ENCODE assay signal across 10 cellular contexts in genomic region chr6:36727491-36728021, GRCh38. TPM values are rescaled to one million over a fixed set of nuclear protein-coding genes. Genes with fewer than 3 reads are reported as not detected.
A peak's percentile ranks its signal among the peaks of the same experiment; 100 is the strongest.
DNase-seq lines count a peak whose midpoint lies in the region; ATAC-seq, FAIRE-seq and TF ChIP-seq lines count a peak whose summit lies in the region.
"Had no signal": no experiment of that assay in that cellular context is flagged by ENCODE, and none has a peak within 500 bp of the region (broad histone marks: within the 10 kb centered on the region; RNA-seq: fewer than 3 reads in every experiment).

No MANE protein-coding gene starts in this region.

- no peaks in the 10 kb centered on the region for H4K20me1 ChIP-seq in GM12878 (ENCODE audit: control insufficient read depth, insufficient read depth)

- no peak for TF ChIP-seq RAD21 in GM12878 (IDR thresholded peaks at IDR 0.05; ENCODE audit: insufficient read depth, low read depth, low read length)

- no peak for TF ChIP-seq CTCF in GM12878 (IDR thresholded peaks at IDR 0.05 in 2 of 3, conservative IDR thresholded peaks at IDR 0.05 in 1 of 3; ENCODE audit: control insufficient read depth in 2 of 3, extremely low read depth in 1 of 3, insufficient read depth in 1 of 3, low read depth in 3 of 3, low read length in 3 of 3)

- BruUV-seq in GM12878 (replicated peaks; lab: Mats Ljungman, UMichigan) = no TSS peak

- H3K79me2 ChIP-seq in GM12878 (ENCODE audit: control insufficient read depth, insufficient read depth, low read length) = no peaks in the 10 kb centered on the region

- SMC1A ChIA-PET in GM12878 (lab: Charles Lee; ENCODE audit: uncharacterized antibody, unreplicated experiment) = interaction anchor here (1.2 to 2.9 kb wide), 6 partner anchors 27 to 109 kb away, joined by 3 to 9 read pairs (median 6); no protein-coding TSS in a partner anchor

- peaks cover 5% of the 10 kb centered on the region for H3K36me3 Mint-ChIP-seq in stimulated activated effector memory CD8-positive, alpha-beta T cell treated with anti-CD3 and anti-CD28 coated beads, Interleukin-12 subunit alpha, Interleukin-12 subunit beta, amount 100 ng/mL, for 72 hours

- POLR2A ChIA-PET in GM12878 (lab: Charles Lee) = interaction anchor here (0.5 to 2.6 kb wide), 5 partner anchors 25 to 127 kb away, joined by 4 to 10 read pairs (median 7); partner anchors contain the start of gene CDKN1A

- H2AFZ ChIP-seq in GM12878 (ENCODE audit: control insufficient read depth, low read depth, low read length) = no peak overlapping the region

- H3K4me3 Mint-ChIP-seq in stimulated activated effector memory CD8-positive, alpha-beta T cell treated with anti-CD3 and anti-CD28 coated beads, Interleukin-12 subunit alpha, Interleukin-12 subunit beta, amount 100 ng/mL, for 72 hours = no peak overlapping the region

- TF ChIP-seq EP300 in GM12878 (IDR thresholded peaks at IDR 0.05; ENCODE audit: borderline replicate concordance in 1 of 2, control insufficient read depth in 1 of 2, low read depth in 2 of 2, low read length in 2 of 2) = no peak

- H3K4me1 ChIP-seq in right cardiac atrium (ENCODE audit: control insufficient read depth, insufficient read depth, low read length) (no peaks in the 10 kb centered on the region), GM12878 (ENCODE audit: control insufficient read depth, insufficient read depth, low read length) (peaks cover 27% of the 10 kb centered on the region)
- H3K4me1 ChIP-seq: sigmoid colon had no signal

- DNase-seq in right cardiac atrium = peak in 2 of 3 donors; percentile 28 to 44
- DNase-seq in left cardiac atrium = no peak
- peak; percentile 98 for DNase-seq in NCI-H2171 treated with DMSO at 0.1 percent for 48 hours (lab: John Stamatoyannopoulos, UW)
- peak; percentile 39 for DNase-seq in GM12878 (ENCODE audit: low read depth, low spot score)
- DNase-seq in stimulated activated effector memory CD8-positive, alpha-beta T cell treated with anti-CD3 and anti-CD28 coated beads, Interleukin-12 subunit alpha, Interleukin-12 subunit beta, amount 100 ng/mL, for 72 hours (ENCODE audit: low spot score in 2 of 2) = no peak
- DNase-seq in stimulated activated CD4-positive, alpha-beta T cell treated with anti-CD3 and anti-CD28 coated beads, Interleukin-4, amount 100 ng/mL, for 24 hours = no peak
- DNase-seq: sigmoid colon had no signal

- no peak overlapping the region; the same call in 1 of the 2 replicates for H3K4me2 ChIP-seq in GM12878 (ENCODE audit: control insufficient read depth, insufficient read depth)

- no peaks in the 10 kb centered on the region for H3K9me3 Mint-ChIP-seq in stimulated activated effector memory CD8-positive, alpha-beta T cell treated with anti-CD3 and anti-CD28 coated beads, Interleukin-12 subunit alpha, Interleukin-12 subunit beta, amount 100 ng/mL, for 72 hours

- no peaks in the 10 kb centered on the region for H3K36me3 ChIP-seq in GM12878 (ENCODE audit: control insufficient read depth in 2 of 2, insufficient read depth in 2 of 2, low read length in 1 of 2)
- H3K36me3 ChIP-seq: sigmoid colon, thoracic aorta had no signal

- intact Hi-C loops in right cardiac atrium (cut with DNase I) = no loop called here
- intact Hi-C loops in left cardiac atrium (cut with DNase I) = no loop called here
- intact Hi-C loops in GM12878 (cut with micrococcal nuclease; ENCODE audit: unreplicated experiment) = loop anchor here (2.0 kb wide), 1 partner anchor 45 kb away; no protein-coding TSS in a partner anchor

- ATAC-seq in right cardiac atrium (no peak), left cardiac atrium (no peak), GM12878 (peak; percentile 10), HG03520 (IDR thresholded peaks at IDR 0.05; ENCODE audit: unreplicated experiment) (no peak), HG02798 (IDR thresholded peaks at IDR 0.05; ENCODE audit: poor library complexity, unreplicated experiment) (no peak)
- peak; percentile 2 for ATAC-seq in stimulated activated effector memory CD8-positive, alpha-beta T cell treated with anti-CD3 and anti-CD28 coated beads, Interleukin-12 subunit alpha, Interleukin-12 subunit beta, amount 100 ng/mL, for 72 hours

- in situ Hi-C loops in GM12878 (cut with MboI) = no loop called here

- peak; percentile 7 for FAIRE-seq in GM12878 (lab: Jason Lieb, UNC)

- RAD21 ChIA-PET in GM12878 (lab: Charles Lee; ENCODE audit: unreplicated experiment) = interaction anchor here (1.4 to 5.1 kb wide), 5 partner anchors 26 to 112 kb away, joined by 3 to 22 read pairs (median 6); no protein-coding TSS in a partner anchor

- no peaks in the 10 kb centered on the region for H3K9me3 ChIP-seq in right cardiac atrium (ENCODE audit: control insufficient read depth, low read length)
- no peaks in the 10 kb centered on the region for H3K9me3 ChIP-seq in GM12878 (replicated peaks; ENCODE audit: control insufficient read depth, insufficient read depth, low read length)
- H3K9me3 ChIP-seq: sigmoid colon, thoracic aorta had no signal

- TF ChIP-seq POLR2A in GM12878 (IDR thresholded peaks at IDR 0.05; ENCODE audit: low read depth, low read length) = no peak

- no peak overlapping the region for H3K4me3 ChIP-seq in right cardiac atrium (ENCODE audit: low read length)
- no peak overlapping the region for H3K4me3 ChIP-seq in GM12878
- H3K4me3 ChIP-seq: sigmoid colon, thoracic aorta had no signal

- H3K27ac Mint-ChIP-seq in stimulated activated effector memory CD8-positive, alpha-beta T cell treated with anti-CD3 and anti-CD28 coated beads, Interleukin-12 subunit alpha, Interleukin-12 subunit beta, amount 100 ng/mL, for 72 hours = peak overlapping the region; percentile 68

- H3K27me3 ChIP-seq in right cardiac atrium (ENCODE audit: control insufficient read depth, insufficient read depth) (no peaks in the 10 kb centered on the region), GM12878 (replicated peaks in 1 of 2; ENCODE audit: control insufficient read depth in 2 of 2, insufficient read depth in 2 of 2, low read length in 1 of 2) (no peaks in the 10 kb centered on the region)
- H3K27me3 ChIP-seq: sigmoid colon had no signal

- 91% methylated on average over 7 of the region's 7 CpGs for WGBS in right cardiac atrium
- 80% methylated on average over 7 of the region's 7 CpGs for WGBS in GM12878 (ENCODE audit: insufficient coverage, insufficient replicate concordance, low lambda C conversion rate, missing lambda C conversion rate)

- H3K9ac ChIP-seq in GM12878 (ENCODE audit: control insufficient read depth, insufficient read depth, low read length) = no peak overlapping the region

- H3K4me1 Mint-ChIP-seq in stimulated activated effector memory CD8-positive, alpha-beta T cell treated with anti-CD3 and anti-CD28 coated beads, Interleukin-12 subunit alpha, Interleukin-12 subunit beta, amount 100 ng/mL, for 72 hours = peaks cover 19% of the 10 kb centered on the region

- CTCF ChIA-PET in GM12878 (lab: Yijun Ruan, JAX) = interaction anchor here (1.1 to 8.1 kb wide), 3 partner anchors 26 to 113 kb away, joined by 4 to 61 read pairs (median 6); no protein-coding TSS in a partner anchor

- no peak overlapping the region for H3K27ac ChIP-seq in right cardiac atrium (ENCODE audit: low read length)
- H3K27ac ChIP-seq in GM12878 (ENCODE audit: control insufficient read depth, insufficient read depth) = peak overlapping the region; percentile 38; the same call in 1 of the 2 replicates
- H3K27ac ChIP-seq: sigmoid colon had no signal

TF ChIP-seq in GM12878, 131 proteins besides CTCF, POLR2A, EP300 and RAD21 (continues in another document):
- TF ChIP-seq CEBPB (IDR thresholded peaks at IDR 0.05; ENCODE audit: borderline replicate concordance in 1 of 2, low read depth in 2 of 2, low read length in 2 of 2) = no peak

RNA-seq across cellular contexts. Expression of gene RAB44, which starts 29.9 kb away (rescaled TPM):
- total RNA-seq in right cardiac atrium (under 1 TPM in 2 of 4 donors, not detected in 2; 0.06 TPM), left cardiac atrium (under 1 TPM; 0.05 to 0.12 TPM), GM12878 (2014; rRNA removed) (0.06 TPM in 1 of 2 replicates, not detected in the other), GM12878 (2014; rRNA removed; fragmentation: Illumina TruSeq; extraction: Trizol) (not detected in 2 replicates), GM12878 (2021) (0.05 TPM in 1 of 2 replicates, not detected in the other)
- polyA plus RNA-seq in right cardiac atrium (not detected), GM12878 (2011; rRNA removed) (0.05 TPM in 1 of 2 replicates, not detected in the other), GM12878 (2014; fragmentation: Illumina TruSeq; extraction: Trizol) (0.01 TPM in 1 of 2 replicates, not detected in the other), GM12878 (2014; fragmentation: Nextera tagmentation; extraction: Ambion mirVana) (under 1 TPM in 1 of 2 experiments, not detected in 1; 0.02 TPM), GM12878 (2014; rRNA removed) (0.01 and 0.05 TPM in 2 replicates), GM12878 (2016; fragmentation: Nextera tagmentation; extraction: Ambion mirVana) (under 1 TPM; 0.05 to 0.08 TPM)
- 0.23 TPM in 1 of 2 replicates, not detected in the other for total RNA-seq in GM12878 (2013; cell fraction: nucleolus; rRNA removed)
- not detected for polyA plus RNA-seq in GM12878 (2011; ENCODE audit: low read depth)
- polyA plus RNA-seq in GM12878 (2011; cell fraction: cytosol; rRNA removed) = 0.05 and 0.06 TPM in 2 replicates
- polyA plus RNA-seq in GM12878 (2011; cell fraction: nucleus; rRNA removed) = 0.24 and 0.26 TPM in 2 replicates
- 0.03 and 0.05 TPM in 2 replicates for polyA plus RNA-seq in GM12878 (2012)
- 0.05 TPM in 1 of 2 replicates, not detected in the other for polyA minus RNA-seq in GM12878 (2011; rRNA and poly(A)+ RNA removed)
- polyA minus RNA-seq in GM12878 (2011; cell fraction: cytosol; rRNA and poly(A)+ RNA removed) = not detected in 2 replicates
- not detected in 2 replicates for polyA minus RNA-seq in GM12878 (2011; cell fraction: nucleus; rRNA and poly(A)+ RNA removed)

RNA-seq across cellular contexts. Expression of gene CDKN1A, which starts 49.0 kb away (rescaled TPM):
- 10 to 100 TPM; 38.5 to 68.6 (median 52.9) TPM for total RNA-seq in right cardiac atrium
- 59.8 TPM for polyA plus RNA-seq in right cardiac atrium
- total RNA-seq in left cardiac atrium = 10 to 100 TPM; 31.5 to 83.0 TPM
- 98.4 and 111 TPM in 2 replicates for total RNA-seq in GM12878 (2013; cell fraction: nucleolus; rRNA removed)
- total RNA-seq in GM12878 (2014; rRNA removed) = 186 and 198 TPM in 2 replicates
- 139 and 144 TPM in 2 replicates for total RNA-seq in GM12878 (2014; rRNA removed; fragmentation: Illumina TruSeq; extraction: Trizol)
- 315 and 321 TPM in 2 replicates for total RNA-seq in GM12878 (2021)
- polyA plus RNA-seq in GM12878 (2011; ENCODE audit: low read depth) = 50.2 TPM
- polyA plus RNA-seq in GM12878 (2011; rRNA removed) = 103 and 200 TPM in 2 replicates
- polyA plus RNA-seq in GM12878 (2011; cell fraction: cytosol; rRNA removed) = 275 and 303 TPM in 2 replicates
- 252 and 284 TPM in 2 replicates for polyA plus RNA-seq in GM12878 (2011; cell fraction: nucleus; rRNA removed)
- 129 and 156 TPM in 2 replicates for polyA plus RNA-seq in GM12878 (2012)
- polyA plus RNA-seq in GM12878 (2014; fragmentation: Illumina TruSeq; extraction: Trizol) = 154 and 232 TPM in 2 replicates
- polyA plus RNA-seq in GM12878 (2014; fragmentation: Nextera tagmentation; extraction: Ambion mirVana) = 10 to 100 TPM; 25.2 to 48.4 TPM
- polyA plus RNA-seq in GM12878 (2014; rRNA removed) = 330 and 358 TPM in 2 replicates
- 100 to 1,000 TPM; 604 to 637 TPM for polyA plus RNA-seq in GM12878 (2016; fragmentation: Nextera tagmentation; extraction: Ambion mirVana)
- 81.2 and 140 TPM in 2 replicates for polyA minus RNA-seq in GM12878 (2011; rRNA and poly(A)+ RNA removed)
- polyA minus RNA-seq in GM12878 (2011; cell fraction: cytosol; rRNA and poly(A)+ RNA removed) = 55.9 and 57.9 TPM in 2 replicates
- polyA minus RNA-seq in GM12878 (2011; cell fraction: nucleus; rRNA and poly(A)+ RNA removed) = 58.8 and 96.6 TPM in 2 replicates

Comparison
In these comparisons a context has a peak if more than half of its experiments do, and no peak if none do; other contexts are left out.
1. DNase-seq: peak in right cardiac atrium (2 of 3), NCI-H2171 treated with DMSO at 0.1 percent for 48 hours (single experiment) and GM12878 (single experiment); none in left cardiac atrium (single experiment), stimulated activated effector memory CD8-positive, alpha-beta T cell treated with anti-CD3 and anti-CD28 coated beads, Interleukin-12 subunit alpha, Interleukin-12 subunit beta, amount 100 ng/mL, for 72 hours (0 of 2) and stimulated activated CD4-positive, alpha-beta T cell treated with anti-CD3 and anti-CD28 coated beads, Interleukin-4, amount 100 ng/mL, for 24 hours (single experiment).
2. ATAC-seq: peak in GM12878 (single experiment) and stimulated activated effector memory CD8-positive, alpha-beta T cell treated with anti-CD3 and anti-CD28 coated beads, Interleukin-12 subunit alpha, Interleukin-12 subunit beta, amount 100 ng/mL, for 72 hours (single experiment); none in right cardiac atrium (0 of 2), left cardiac atrium (0 of 2), HG03520 (single experiment) and HG02798 (single experiment).